29 cellular contexts compared by ENCODE assay signal in the genomic region with DNA sequence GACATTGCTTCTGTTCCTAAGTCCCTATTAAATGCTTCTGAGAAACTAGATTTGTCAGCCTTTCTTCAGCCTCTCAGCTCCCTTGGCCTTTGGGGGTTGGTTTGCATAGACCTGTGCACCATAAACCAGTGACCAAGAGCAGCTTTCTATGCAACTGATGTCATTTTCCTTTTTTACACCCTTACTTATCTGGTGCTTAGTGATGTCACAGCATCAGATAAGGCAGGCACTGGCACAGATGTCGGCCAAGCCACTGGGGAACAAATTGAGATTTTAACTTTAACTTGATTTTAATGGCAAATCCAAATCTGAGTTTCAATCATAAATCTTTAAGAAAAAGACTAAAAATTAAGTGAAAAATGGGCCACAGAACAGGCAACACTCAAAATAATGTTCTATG.
"Had no signal": no experiment of that assay in that cellular context is flagged by ENCODE, and none has a peak within 500 bp of the region (broad histone marks: within the 10 kb centered on the region; RNA-seq: fewer than 3 reads in every experiment).

No MANE protein-coding gene starts in this region.

- DNase-seq: heart right ventricle; islet precursor cell; left cardiac atrium; left ventricle myocardium superior; lower lobe of right lung; mammary epithelial cell; mesenchymal stem cell; naive thymus-derived CD4-positive, alpha-beta T cell; nucleus accumbens; pancreas; posterior cingulate gyrus; retina; right cardiac atrium; small intestine; spleen; stimulated activated CD4-positive, alpha-beta T cell treated with anti-CD3 and anti-CD28 coated beads, Interleukin-4, amount 100 ng/mL, for 24 hours; stimulated activated naive CD4-positive, alpha-beta T cell; tibial artery; trophoblast cell; upper lobe of right lung had no signal

- H3K4me2 ChIP-seq: hepatocyte had no signal

- H3K36me3 ChIP-seq: heart right ventricle, lower lobe of right lung, pancreas, prostate gland, spleen, suprapubic skin, thoracic aorta, tibial artery, upper lobe of right lung had no signal

- H3K27me3 ChIP-seq: hepatocyte, pancreas, spleen, suprapubic skin, upper lobe of right lung had no signal

- H3K9me3 ChIP-seq: heart right ventricle, lower lobe of right lung, pancreas, prostate gland, spleen, suprapubic skin, thoracic aorta, tibial artery, upper lobe of right lung had no signal

- H3K4me1 ChIP-seq: heart right ventricle, lower lobe of right lung, pancreas, prostate gland, spleen, suprapubic skin, tibial artery, upper lobe of right lung had no signal

- H2AFZ ChIP-seq: hepatocyte had no signal

- H3K79me2 ChIP-seq: hepatocyte had no signal

- H3K4me3 ChIP-seq: heart right ventricle, hepatocyte, lower lobe of right lung, pancreas, prostate gland, spleen, suprapubic skin, thoracic aorta, tibial artery, upper lobe of right lung had no signal

- FAIRE-seq: pancreas, small intestine, urothelium cell line had no signal

- H3K27ac ChIP-seq: heart right ventricle, hepatocyte, lower lobe of right lung, pancreas, prostate gland, spleen, suprapubic skin, thoracic aorta, tibial artery, upper lobe of right lung had no signal

- ATAC-seq: heart right ventricle; left cardiac atrium; left lobe of liver; left ventricle myocardium superior; lower lobe of right lung; naive thymus-derived CD4-positive, alpha-beta T cell; natural killer cell treated with Interleukin-12 subunit alpha and Interleukin-12 subunit beta and Interleukin-15 and Interleukin-18, amount 100 ng/mL, for 72 hours; pancreas; right cardiac atrium; sciatic nerve; stimulated activated effector memory CD8-positive, alpha-beta T cell treated with anti-CD3 and anti-CD28 coated beads, Interleukin-12 subunit alpha, Interleukin-12 subunit beta, amount 100 ng/mL, for 72 hours; upper lobe of right lung had no signal
